ENCODE assay signal across 17 cellular contexts in the genomic region with DNA sequence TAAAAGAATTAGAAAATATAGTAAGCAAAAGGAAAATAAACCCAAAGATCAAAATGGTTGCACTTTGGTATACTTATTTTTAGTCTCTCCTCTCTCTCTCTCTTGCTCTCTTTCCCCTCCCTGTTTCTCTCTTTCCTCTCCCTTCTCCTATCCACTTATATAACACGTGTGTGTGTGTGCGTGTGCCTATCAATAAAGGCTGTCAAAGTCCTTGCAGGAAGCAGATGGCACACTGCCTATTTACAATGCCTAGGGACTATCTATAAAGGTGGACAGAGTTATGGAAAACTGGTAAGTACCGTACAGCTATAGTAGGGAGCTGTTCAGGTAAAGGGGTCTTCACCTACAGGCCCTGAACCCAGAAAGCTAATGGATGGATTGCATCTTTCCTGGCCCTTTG.
DNase-seq lines count a peak whose midpoint lies in the region; ATAC-seq and TF ChIP-seq lines count a peak whose summit lies in the region.
"Had no signal": no experiment of that assay in that cellular context is flagged by ENCODE, and none has a peak within 500 bp of the region (broad histone marks: within the 10 kb centered on the region; RNA-seq: fewer than 3 reads in every experiment).

No MANE protein-coding gene starts in this region.

- H3K9me3 ChIP-seq in Karpas-422 (ENCODE audit: low read length): no peaks in the 10 kb centered on the region
- no peaks in the 10 kb centered on the region for H3K9me3 ChIP-seq in mucosa of descending colon
- H3K9me3 ChIP-seq: Caco-2, HAP-1 had no signal

- no peak overlapping the region for H3K4me3 ChIP-seq in Karpas-422 (ENCODE audit: low read length)
- H3K4me3 ChIP-seq in mucosa of descending colon: no peak overlapping the region
- H3K4me3 ChIP-seq: HAP-1 had no signal

- no peaks in the 10 kb centered on the region for H3K9me2 ChIP-seq in Karpas-422 (replicated peaks; ENCODE audit: insufficient read depth, low read length)

- no peak overlapping the region for H2AFZ ChIP-seq in Karpas-422 (ENCODE audit: low read length)

- H3K27me3 ChIP-seq in Karpas-422 (ENCODE audit: low read length): no peaks in the 10 kb centered on the region

- H4K20me1 ChIP-seq in Karpas-422 (ENCODE audit: insufficient read depth, low read depth, low read length): no peaks in the 10 kb centered on the region

- DNase-seq in COLO668 (lab: John Stamatoyannopoulos, UW; ENCODE audit: unreplicated experiment) (peak; percentile 35), Karpas-422 (no peak), NCI-H82 (lab: John Stamatoyannopoulos, UW) (peak; percentile 60), mucosa of descending colon (peak in 1 of 3 donors; percentile 67), D341Med (ENCODE audit: low spot score) (no peak), NOMO-1 treated with DMSO at 0.1 percent for 48 hours (lab: John Stamatoyannopoulos, UW; ENCODE audit: unreplicated experiment) (no peak), NCI-H774 (lab: John Stamatoyannopoulos, UW) (no peak), AG20443 (ENCODE audit: low spot score) (no peak)
- DNase-seq: AML-193; Caco-2; DMS79; MM.1S; NCI-H2081 treated with DMSO at 0.1 percent for 48 hours; NK-92 treated with Interleukin-12 subunit alpha and Interleukin-12 subunit beta, amount 100 ng/mL, for 24 hours; OCI-M1; SIG-M5 had no signal

- 0 out of 2 replicates have a peak overlapping the region, but pooled peaks have one; percentile 10 for H3K27ac ChIP-seq in Karpas-422 (ENCODE audit: low read length)

- H3K79me2 ChIP-seq in Karpas-422 (ENCODE audit: low read length): no peaks in the 10 kb centered on the region

- intact Hi-C loops in mucosa of descending colon (cut with DNase I, micrococcal nuclease): loop anchor here (5.0 to 10.0 kb wide), 2 partner anchors 82 to 84 kb away; no protein-coding TSS in a partner anchor

- TF ChIP-seq CTCF in mucosa of descending colon (IDR thresholded peaks at IDR 0.05): no peak

- no peak overlapping the region for H3K4me2 ChIP-seq in Karpas-422 (ENCODE audit: low read depth, low read length, poor library complexity, severe bottlenecking)

- H3K9ac ChIP-seq in Karpas-422 (ENCODE audit: low read length): no peak overlapping the region

- H3K36me3 ChIP-seq in Karpas-422 (ENCODE audit: insufficient read depth, low read length): no peaks in the 10 kb centered on the region
- no peaks in the 10 kb centered on the region for H3K36me3 ChIP-seq in mucosa of descending colon (ENCODE audit: low read depth)
- H3K36me3 ChIP-seq: HAP-1 had no signal

- ATAC-seq in mucosa of descending colon: peak; percentile 94

- H3K4me1 ChIP-seq in Karpas-422 (ENCODE audit: low read length) (peaks cover 46% of the 10 kb centered on the region), mucosa of descending colon (ENCODE audit: low read depth) (peaks cover 7% of the 10 kb centered on the region)
- H3K4me1 ChIP-seq: HAP-1 had no signal

Comparison
In these comparisons a context has a peak if more than half of its experiments do, and no peak if none do; other contexts are left out.
1. DNase-seq: peak in COLO668 (single experiment) and NCI-H82 (single experiment); none in Karpas-422 (single experiment), D341Med (single experiment), NOMO-1 treated with DMSO at 0.1 percent for 48 hours (single experiment), NCI-H774 (single experiment) and AG20443 (single experiment).